Comparison of ENCODE assay signal across 1 cellular context in genomic region chr4:6755088-6755753, GRCh38.
TF ChIP-seq lines count a peak whose summit lies in the region.

No MANE protein-coding gene starts in this region.

TF ChIP-seq in HepG2, 621 proteins besides CTCF, POLR2A, EP300 and RAD21 (continued from another document and continues in another):
- TF ChIP-seq STAT6 (CRISPR knock-in tag; IDR thresholded peaks at IDR 0.05; ENCODE audit: borderline replicate concordance) (no peak), HOXA9 (CRISPR knock-in tag; IDR thresholded peaks at IDR 0.05; ENCODE audit: borderline replicate concordance) (no peak), MBD4 (IDR thresholded peaks at IDR 0.05; ENCODE audit: borderline replicate concordance, low read length) (no peak), SMAD1 (CRISPR knock-in tag; IDR thresholded peaks at IDR 0.05; ENCODE audit: borderline replicate concordance, low read depth) (peak; percentile 49; the same call in 1 of the 2 replicates), SP1 (IDR thresholded peaks at IDR 0.05) (no peak), SP1 (CRISPR knock-in tag; IDR thresholded peaks at IDR 0.05) (peak; percentile 33; the same call in 1 of the 2 replicates), PLSCR1 (CRISPR knock-in tag; IDR thresholded peaks at IDR 0.05; ENCODE audit: borderline replicate concordance) (no peak), ZBTB3 (CRISPR knock-in tag; IDR thresholded peaks at IDR 0.05; ENCODE audit: borderline replicate concordance, low read depth) (no peak), WIZ (CRISPR knock-in tag; IDR thresholded peaks at IDR 0.05) (no peak; the same call in 1 of the 2 replicates), FOSL1 (CRISPR knock-in tag; IDR thresholded peaks at IDR 0.05; ENCODE audit: borderline replicate concordance) (no peak), ATF7 (IDR thresholded peaks at IDR 0.05) (no peak), ATF7 (CRISPR knock-in tag; IDR thresholded peaks at IDR 0.05) (peak; percentile 54; the same call in 1 of the 2 replicates), KLF13 (CRISPR knock-in tag; IDR thresholded peaks at IDR 0.05) (no peak), ZNF724P (CRISPR knock-in tag; IDR thresholded peaks at IDR 0.05; ENCODE audit: borderline replicate concordance) (no peak), SSRP1 (CRISPR knock-in tag; IDR thresholded peaks at IDR 0.05) (no peak), BHLHE40 (IDR thresholded peaks at IDR 0.05; ENCODE audit: low read length) (peak; percentile 89), ZC3H13 (CRISPR knock-in tag; IDR thresholded peaks at IDR 0.05) (no peak), ZNF503 (CRISPR knock-in tag; IDR thresholded peaks at IDR 0.05) (peak; percentile 93; the same call in 1 of the 2 replicates), THAP8 (CRISPR knock-in tag; IDR thresholded peaks at IDR 0.05; ENCODE audit: borderline replicate concordance) (no peak), SOX13 (IDR thresholded peaks at IDR 0.05) (0 out of 2 replicates have a peak, but pooled peaks have one; percentile 21), SOX13 (CRISPR knock-in tag; conservative IDR thresholded peaks at IDR 0.05 in 1 of 2, IDR thresholded peaks at IDR 0.05 in 1 of 2) (peak in 1 of 2 experiments; percentile 90; a peak in 2 of 4 replicates), ZC3H4 (CRISPR knock-in tag; IDR thresholded peaks at IDR 0.05; ENCODE audit: borderline replicate concordance) (no peak), HNF4A (CRISPR knock-in tag; IDR thresholded peaks at IDR 0.05) (peak; percentile 98), STAT5B (CRISPR knock-in tag; IDR thresholded peaks at IDR 0.05) (no peak), SYNCRIP (IDR thresholded peaks at IDR 0.05; ENCODE audit: insufficient read depth, low read depth, low read length) (no peak), ZNF691 (CRISPR knock-in tag; IDR thresholded peaks at IDR 0.05; ENCODE audit: borderline replicate concordance, low read depth) (peak; percentile 77; the same call in 1 of the 2 replicates), ZNF644 (CRISPR knock-in tag; IDR thresholded peaks at IDR 0.05; ENCODE audit: low read depth) (peak; percentile 80), U2AF1 (optimal IDR thresholded peaks at IDR 0.05; ENCODE audit: low read depth, low read length) (no peak), ZNF839 (CRISPR knock-in tag; IDR thresholded peaks at IDR 0.05; ENCODE audit: borderline replicate concordance) (no peak), ZNF512B (CRISPR knock-in tag; IDR thresholded peaks at IDR 0.05; ENCODE audit: borderline replicate concordance) (0 out of 2 replicates have a peak, but pooled peaks have one; percentile 87), HCFC1 (IDR thresholded peaks at IDR 0.05; ENCODE audit: low read depth, low read length) (no peak), DBP (CRISPR knock-in tag; IDR thresholded peaks at IDR 0.05; ENCODE audit: not compliant biosample characterization) (no peak), FOXK1 (CRISPR knock-in tag; IDR thresholded peaks at IDR 0.05; ENCODE audit: borderline replicate concordance, low read depth) (peak; percentile 85), NFE2 (CRISPR knock-in tag; IDR thresholded peaks at IDR 0.05) (no peak), ZNF484 (CRISPR knock-in tag; IDR thresholded peaks at IDR 0.05; ENCODE audit: borderline replicate concordance, low read depth) (no peak), EED (CRISPR knock-in tag; IDR thresholded peaks at IDR 0.05) (no peak), ZNF841 (CRISPR knock-in tag; IDR thresholded peaks at IDR 0.05; ENCODE audit: borderline replicate concordance) (no peak), ZNF501 (CRISPR knock-in tag; IDR thresholded peaks at IDR 0.05) (peak; percentile 66; the same call in 1 of the 2 replicates), SMARCC2 (IDR thresholded peaks at IDR 0.05) (no peak), SMC3 (IDR thresholded peaks at IDR 0.05; ENCODE audit: low read length) (peak; percentile 28; the same call in 1 of the 2 replicates), KDM2A (CRISPR knock-in tag; IDR thresholded peaks at IDR 0.05; ENCODE audit: borderline replicate concordance, low read depth) (peak; percentile 80), DR1 (CRISPR knock-in tag; IDR thresholded peaks at IDR 0.05) (no peak), U2AF2 (IDR thresholded peaks at IDR 0.05; ENCODE audit: low read depth, low read length) (no peak), SNRNP70 (IDR thresholded peaks at IDR 0.05; ENCODE audit: low read depth, low read length) (no peak), PATZ1 (CRISPR knock-in tag; IDR thresholded peaks at IDR 0.05) (peak; percentile 95), ZNF230 (CRISPR knock-in tag; IDR thresholded peaks at IDR 0.05) (peak; percentile 35; the same call in 1 of the 2 replicates), MYNN (CRISPR knock-in tag; IDR thresholded peaks at IDR 0.05; ENCODE audit: low read depth) (no peak), ZNF619 (CRISPR knock-in tag; IDR thresholded peaks at IDR 0.05) (0 out of 2 replicates have a peak, but pooled peaks have one; percentile 48), AGO1 (IDR thresholded peaks at IDR 0.05; ENCODE audit: low read depth, low read length, poor library complexity, severe bottlenecking) (no peak), CEBPB (IDR thresholded peaks at IDR 0.05; ENCODE audit: borderline replicate concordance, low read depth, low read length) (no peak), KLF16 (CRISPR knock-in tag; IDR thresholded peaks at IDR 0.05) (peak in 1 of 2 experiments; percentile 84; a peak in 2 of 4 replicates), TRIM24 (CRISPR knock-in tag; IDR thresholded peaks at IDR 0.05) (no peak), MAFG (CRISPR knock-in tag; IDR thresholded peaks at IDR 0.05) (no peak), ZNF652 (CRISPR knock-in tag; IDR thresholded peaks at IDR 0.05; ENCODE audit: borderline replicate concordance, low read depth) (peak; percentile 61; the same call in 1 of the 2 replicates), PAXIP1 (CRISPR knock-in tag; conservative IDR thresholded peaks at IDR 0.05) (peak; percentile 96)
